In the genomic region with DNA sequence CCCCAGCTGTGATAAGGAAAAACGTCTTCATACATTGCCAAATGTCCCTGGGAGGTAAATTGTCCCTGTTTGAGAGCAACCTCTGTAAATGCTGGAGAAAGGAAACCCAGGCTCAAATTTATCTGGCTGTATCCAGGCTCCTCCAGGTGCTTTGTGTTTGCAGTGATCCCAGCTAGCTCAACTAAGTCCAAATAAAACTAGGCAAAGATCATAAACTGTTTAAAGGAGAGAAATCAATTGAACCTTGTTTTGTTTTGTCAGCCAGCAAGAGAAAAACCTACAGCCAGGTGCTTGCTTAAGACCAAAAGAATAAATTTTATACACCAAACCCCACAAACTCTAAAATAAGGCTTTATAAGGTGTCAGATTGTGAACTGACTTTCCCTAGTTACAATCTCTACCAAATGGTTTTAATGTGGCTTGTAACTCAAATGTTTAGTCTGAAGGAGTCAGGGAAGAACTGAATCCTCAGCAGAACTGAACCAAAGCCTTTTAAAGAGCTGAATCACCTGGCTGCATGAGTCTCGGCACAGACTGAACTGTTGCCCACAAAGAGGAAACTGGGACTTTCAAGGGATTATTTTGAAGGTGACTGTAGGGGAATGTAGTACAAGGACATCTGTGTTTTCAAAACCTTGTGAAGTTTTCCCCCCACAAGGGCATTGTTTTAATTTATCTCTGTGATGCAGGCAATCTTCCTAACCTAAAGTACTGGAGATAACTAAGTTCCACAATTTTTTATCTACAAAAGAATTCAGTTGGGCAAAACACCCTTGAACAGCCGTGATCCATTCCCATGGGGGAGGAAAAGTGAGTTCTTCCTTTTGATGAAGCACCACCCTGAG, we compare ENCODE assay signal across 20 cellular contexts.
A peak's percentile ranks its signal among the peaks of the same experiment; 100 is the strongest.
DNase-seq lines count a peak whose midpoint lies in the region; ATAC-seq and TF ChIP-seq lines count a peak whose summit lies in the region.
"Had no signal": no experiment of that assay in that cellular context is flagged by ENCODE, and none has a peak within 500 bp of the region (broad histone marks: within the 10 kb centered on the region; RNA-seq: fewer than 3 reads in every experiment).

No MANE protein-coding gene starts in this region.

- H3K27me3 Mint-ChIP-seq in endodermal cell (ENCODE audit: insufficient read depth): no peaks in the 10 kb centered on the region
- no peaks in the 10 kb centered on the region for H3K27me3 Mint-ChIP-seq in stimulated activated naive B cell treated with anti-CD40 and anti-IgM and Interleukin-4, amounts not matched to agents 10 μg/mL and 1 μg/mL and 100 μg/mL, for 72 hours
- H3K27me3 Mint-ChIP-seq: activated CD4-positive, alpha-beta memory T cell treated with anti-CD3 and anti-CD28 coated beads for 36 hours had no signal

- H3K4me3 Mint-ChIP-seq in endodermal cell: no peak overlapping the region
- no peak overlapping the region for H3K4me3 Mint-ChIP-seq in stimulated activated naive B cell treated with anti-CD40 and anti-IgM and Interleukin-4, amounts not matched to agents 10 μg/mL and 1 μg/mL and 100 μg/mL, for 72 hours
- H3K4me3 Mint-ChIP-seq: activated CD4-positive, alpha-beta memory T cell treated with anti-CD3 and anti-CD28 coated beads for 36 hours; CD14-positive monocyte had no signal

- no peak for TF ChIP-seq POLR2A in suprapubic skin (IDR thresholded peaks at IDR 0.05)

- H3K4me2 ChIP-seq in SK-N-SH (no peak overlapping the region), OCI-LY7 (ENCODE audit: low read length) (0 out of 2 replicates have a peak overlapping the region, but pooled peaks have one; percentile 10)

- H3K27me3 ChIP-seq in SK-N-SH (ENCODE audit: insufficient read depth): no peaks in the 10 kb centered on the region
- H3K27me3 ChIP-seq in endodermal cell (ENCODE audit: control insufficient read depth, insufficient read depth, low read length, poor library complexity, severe bottlenecking): no peaks in the 10 kb centered on the region
- no peaks in the 10 kb centered on the region for H3K27me3 ChIP-seq in suprapubic skin
- H3K27me3 ChIP-seq: foreskin keratinocyte had no signal

- no peaks in the 10 kb centered on the region for H4K20me1 ChIP-seq in SK-N-SH (ENCODE audit: insufficient read depth)
- no peaks in the 10 kb centered on the region for H4K20me1 ChIP-seq in OCI-LY7 (ENCODE audit: insufficient read depth, low read length)

- H3K36me3 Mint-ChIP-seq in endodermal cell (ENCODE audit: low read depth): no peaks in the 10 kb centered on the region
- no peaks in the 10 kb centered on the region for H3K36me3 Mint-ChIP-seq in stimulated activated naive B cell treated with anti-CD40 and anti-IgM and Interleukin-4, amounts not matched to agents 10 μg/mL and 1 μg/mL and 100 μg/mL, for 72 hours
- H3K36me3 Mint-ChIP-seq: activated CD4-positive, alpha-beta memory T cell treated with anti-CD3 and anti-CD28 coated beads for 36 hours; CD14-positive monocyte had no signal

- POLR2A ChIA-PET in SK-N-SH (lab: Yijun Ruan, JAX) (no interaction called here), OCI-LY7 (lab: Charles Lee) (interaction anchor here (0.6 kb wide), 1 partner anchor 1803 kb away, joined by 6 read pairs; no protein-coding TSS in a partner anchor)

- BruUV-seq in OCI-LY7 (replicated peaks; lab: Mats Ljungman, UMichigan): no TSS peak

- H3K9me2 ChIP-seq in SK-N-SH: no peaks in the 10 kb centered on the region
- H3K9me2 ChIP-seq in OCI-LY7 (ENCODE audit: insufficient read depth, low read length): no peaks in the 10 kb centered on the region

- H3K27ac ChIP-seq in SK-N-SH (ENCODE audit: low read depth in 2 of 2, low read length in 1 of 2): no peak overlapping the region
- H3K27ac ChIP-seq in OCI-LY7 (ENCODE audit: low read depth, low read length, poor library complexity, severe bottlenecking): no peak overlapping the region
- H3K27ac ChIP-seq in endodermal cell (ENCODE audit: low read depth, low read length): no peak overlapping the region
- H3K27ac ChIP-seq in suprapubic skin: no peak overlapping the region
- H3K27ac ChIP-seq: foreskin keratinocyte had no signal

- TF ChIP-seq EP300 in SK-N-SH (IDR thresholded peaks at IDR 0.05; ENCODE audit: borderline replicate concordance in 1 of 2, low read depth in 1 of 2, low read length in 1 of 2) (no peak), suprapubic skin (IDR thresholded peaks at IDR 0.05) (no peak)

- WGBS in SK-N-SH (ENCODE audit: low lambda C conversion rate): 49% methylated on average over 3 of the region's 3 CpGs
- 52 to 64% methylated on average over 1 to 3 of the region's 3 CpGs for WGBS in endodermal cell (ENCODE audit: insufficient coverage in 1 of 2, insufficient read length in 1 of 2), 2 experiments
- WGBS in suprapubic skin: 42% methylated on average over 3 of the region's 3 CpGs

- no peaks in the 10 kb centered on the region for H3K4me1 ChIP-seq in SK-N-SH (ENCODE audit: control insufficient read depth in 1 of 2, insufficient read depth in 2 of 2, low read depth in 1 of 2, low read length in 1 of 2)
- H3K4me1 ChIP-seq in OCI-LY7 (ENCODE audit: insufficient read depth, low read length, poor library complexity, severe bottlenecking): peaks cover 49% of the 10 kb centered on the region
- peaks cover 10% of the 10 kb centered on the region for H3K4me1 ChIP-seq in endodermal cell (ENCODE audit: control insufficient read depth, insufficient read depth, low read length)
- H3K4me1 ChIP-seq in suprapubic skin: no peaks in the 10 kb centered on the region
- H3K4me1 ChIP-seq: foreskin keratinocyte had no signal

- no peak for TF ChIP-seq CTCF in SK-N-SH (IDR thresholded peaks at IDR 0.05)
- TF ChIP-seq CTCF in OCI-LY7 (conservative IDR thresholded peaks at IDR 0.05; ENCODE audit: low read length): no peak
- TF ChIP-seq CTCF in endodermal cell (conservative IDR thresholded peaks at IDR 0.05): no peak
- no peak for TF ChIP-seq CTCF in suprapubic skin (IDR thresholded peaks at IDR 0.05)

- H3K27ac Mint-ChIP-seq in endodermal cell: peak overlapping the region; percentile 79
- H3K27ac Mint-ChIP-seq in stimulated activated naive B cell treated with anti-CD40 and anti-IgM and Interleukin-4, amounts not matched to agents 10 μg/mL and 1 μg/mL and 100 μg/mL, for 72 hours: no peak overlapping the region
- H3K27ac Mint-ChIP-seq: activated CD4-positive, alpha-beta memory T cell treated with anti-CD3 and anti-CD28 coated beads for 36 hours; CD14-positive monocyte had no signal

- H3K9me3 ChIP-seq in SK-N-SH: no peaks in the 10 kb centered on the region
- H3K9me3 ChIP-seq in OCI-LY7 (ENCODE audit: low read length): 0 out of 2 replicates have a peak, but pooled peaks cover 8% of the 10 kb centered on the region
- no peaks in the 10 kb centered on the region for H3K9me3 ChIP-seq in endodermal cell (ENCODE audit: control insufficient read depth, low read length)
- H3K9me3 ChIP-seq in suprapubic skin: no peaks in the 10 kb centered on the region

- no peaks in the 10 kb centered on the region for H3K9me3 Mint-ChIP-seq in endodermal cell
- H3K9me3 Mint-ChIP-seq in stimulated activated naive B cell treated with anti-CD40 and anti-IgM and Interleukin-4, amounts not matched to agents 10 μg/mL and 1 μg/mL and 100 μg/mL, for 72 hours: peaks cover 0 to 4% of the 10 kb centered on the region in 2 donors
- H3K9me3 Mint-ChIP-seq: activated CD4-positive, alpha-beta memory T cell treated with anti-CD3 and anti-CD28 coated beads for 36 hours had no signal

- no peaks in the 10 kb centered on the region for H3F3A ChIP-seq in SK-N-SH (replicated peaks; ENCODE audit: insufficient read depth)

- H3K9ac ChIP-seq in SK-N-SH (no peak overlapping the region), endodermal cell (ENCODE audit: extremely low read depth, low read length, poor library complexity, severe bottlenecking) (peak overlapping the region; percentile 28)

- H2AFZ ChIP-seq in SK-N-SH (ENCODE audit: low read depth): 0 out of 2 replicates have a peak overlapping the region, but pooled peaks have one; percentile 23
- peak overlapping the region; percentile 22; the same call in 1 of the 2 replicates for H2AFZ ChIP-seq in OCI-LY7 (ENCODE audit: low read length)

- DNase-seq in SK-N-SH (no peak), OCI-LY7 (ENCODE audit: low spot score) (peak; percentile 19), endodermal cell (no peak), suprapubic skin (ENCODE audit: low spot score in 2 of 2) (no peak), pons (ENCODE audit: low spot score) (no peak)
- DNase-seq in stimulated activated naive B cell treated with anti-CD40 and anti-IgM and Interleukin-4, amounts not matched to agents 10 μg/mL and 1 μg/mL and 100 μg/mL, for 72 hours: no peak
- no peak for DNase-seq in stimulated activated CD4-positive, alpha-beta T cell treated with anti-CD3 and anti-CD28 coated beads, Interleukin-2, amount 100 ng/mL, for 48 hours
- DNase-seq: activated CD4-positive, alpha-beta memory T cell treated with anti-CD3 and anti-CD28 coated beads for 36 hours; caudate nucleus; effector memory CD4-positive, alpha-beta T cell; foreskin keratinocyte; NCI-H1048; NCI-H2171 treated with DMSO at 0.1 percent for 48 hours; SIG-M5; stimulated activated CD8-positive, alpha-beta memory T cell treated with anti-CD3 and anti-CD28 coated beads, Interleukin-4, amount 100 ng/mL, for 48 hours; T1000 had no signal

- H3K4me1 Mint-ChIP-seq in endodermal cell: peaks cover 39% of the 10 kb centered on the region
- H3K4me1 Mint-ChIP-seq in stimulated activated naive B cell treated with anti-CD40 and anti-IgM and Interleukin-4, amounts not matched to agents 10 μg/mL and 1 μg/mL and 100 μg/mL, for 72 hours: peaks cover 32 to 62% of the 10 kb centered on the region in 2 donors

- no peak for TF ChIP-seq RAD21 in SK-N-SH (IDR thresholded peaks at IDR 0.05; ENCODE audit: low read length)

- intact Hi-C loops in OCI-LY7 (cut with micrococcal nuclease; ENCODE audit: unreplicated experiment): no loop called here

- H3K4me3 ChIP-seq in SK-N-SH (ENCODE audit: low read depth in 2 of 2, low read length in 1 of 2): no peak overlapping the region
- H3K4me3 ChIP-seq in OCI-LY7 (ENCODE audit: low read depth, low read length, poor library complexity, severe bottlenecking): no peak overlapping the region
- H3K4me3 ChIP-seq in endodermal cell (ENCODE audit: low read length): peak overlapping the region; percentile 10
- no peak overlapping the region for H3K4me3 ChIP-seq in suprapubic skin
- H3K4me3 ChIP-seq: lung had no signal

- no peak for ATAC-seq in SK-N-SH treated with all-trans-retinoic acid at 6 μM for 48 hours
- ATAC-seq in stimulated activated naive B cell treated with anti-CD40 and anti-IgM and Interleukin-4, amounts not matched to agents 10 μg/mL and 1 μg/mL and 100 μg/mL, for 72 hours (replicated peaks): peak; percentile 45 to 60
- ATAC-seq: foreskin keratinocyte, sciatic nerve had no signal

- no peaks in the 10 kb centered on the region for H3K36me3 ChIP-seq in SK-N-SH (replicated peaks in 1 of 2; ENCODE audit: control insufficient read depth in 1 of 2, insufficient read depth in 2 of 2, low read length in 1 of 2)
- no peaks in the 10 kb centered on the region for H3K36me3 ChIP-seq in OCI-LY7 (ENCODE audit: insufficient read depth, low read length)
- H3K36me3 ChIP-seq in endodermal cell (ENCODE audit: control insufficient read depth, insufficient read depth, low read length): no peaks in the 10 kb centered on the region
- H3K36me3 ChIP-seq in suprapubic skin: no peaks in the 10 kb centered on the region

- H3K79me2 ChIP-seq in SK-N-SH (ENCODE audit: insufficient read depth): no peaks in the 10 kb centered on the region
- H3K79me2 ChIP-seq in OCI-LY7 (ENCODE audit: insufficient read depth, low read depth, low read length): no peaks in the 10 kb centered on the region

- CTCF ChIA-PET in SK-N-SH (lab: Yijun Ruan, JAX): interaction anchor here (1.2 kb wide), 1 partner anchor 11 kb away, joined by 3 read pairs; no protein-coding TSS in a partner anchor
- CTCF ChIA-PET in OCI-LY7 (lab: Charles Lee; ENCODE audit: unreplicated experiment): no interaction called here
